ENCODE assay signal across 7 cellular contexts in genomic region chr16:28807445-28808120, GRCh38. TPM values are rescaled to one million over a fixed set of nuclear protein-coding genes. Genes with fewer than 3 reads are reported as not detected.
A peak's percentile ranks its signal among the peaks of the same experiment; 100 is the strongest.
DNase-seq lines count a peak whose midpoint lies in the region; ATAC-seq, FAIRE-seq and TF ChIP-seq lines count a peak whose summit lies in the region.
"Not testable (repeated sequence)": the region's sequence is repeated elsewhere in the genome, so short reads cannot be mapped to it uniquely, and the experiment has no call there.

No MANE protein-coding gene starts in this region.

- CTCF ChIA-PET in IMR-90 (lab: Yijun Ruan, JAX), result not testable (repeated sequence)

- not testable (repeated sequence) for H3K23ac ChIP-seq in IMR-90 (ENCODE audit: low read depth, low read length)

- not testable (repeated sequence) for H2AFZ ChIP-seq in IMR-90 (replicated peaks; ENCODE audit: low read length, poor library complexity)

- not testable (repeated sequence) for H3K56ac ChIP-seq in IMR-90 (ENCODE audit: extremely low read depth, insufficient read depth, low read length)

- dilution Hi-C loops in IMR-90 (cut with HindIII; ENCODE audit: low sequenced_read_pairs, unreplicated experiment), result not testable (repeated sequence)

- not testable (repeated sequence) for H2BK120ac ChIP-seq in IMR-90 (ENCODE audit: low read depth, low read length)

- not testable (repeated sequence) for H3K4me2 ChIP-seq in IMR-90 (ENCODE audit: low read depth, low read length)

- H3K27ac ChIP-seq in IMR-90 (ENCODE audit: insufficient read depth, low read length); body of pancreas; heart right ventricle; thoracic aorta: not testable (repeated sequence)

- H3K27me3 ChIP-seq in IMR-90 (ENCODE audit: control insufficient read depth, insufficient read depth, low read length); body of pancreas; heart right ventricle; thoracic aorta (replicated peaks; ENCODE audit: insufficient read depth): not testable (repeated sequence)

- not testable (repeated sequence) for H3K79me1 ChIP-seq in IMR-90 (ENCODE audit: low read depth in 1 of 2, low read length in 2 of 2)

- BruUV-seq in IMR-90 (replicated peaks; lab: Mats Ljungman, UMichigan), result not testable (repeated sequence)

- not testable (repeated sequence) for H3K18ac ChIP-seq in IMR-90 (ENCODE audit: low read depth, low read length)

- H3K4me3 ChIP-seq in IMR-90 (ENCODE audit: insufficient read depth, low read depth, low read length); body of pancreas; heart right ventricle; mucosa of descending colon; thoracic aorta: not testable (repeated sequence)

- not testable (repeated sequence) for H4K91ac ChIP-seq in IMR-90 (ENCODE audit: insufficient read depth, low read depth, low read length)

- in situ Hi-C loops in IMR-90 (cut with MboI; ENCODE audit: low sequenced_read_pairs), result not testable (repeated sequence)

- H3K9me3 ChIP-seq in IMR-90 (ENCODE audit: control insufficient read depth, insufficient read depth, low read length); body of pancreas; heart right ventricle; mucosa of descending colon; thoracic aorta: not testable (repeated sequence)

- not testable (repeated sequence) for H2BK15ac ChIP-seq in IMR-90 (ENCODE audit: low read depth, low read length)

- no CpG with 5 or more reads among the region's 11 CpGs for WGBS in IMR-90 (ENCODE audit: extremely low coverage in 2 of 2, insufficient read length in 1 of 2), 2 experiments
- WGBS in body of pancreas, 2 donors, result no CpG with 5 or more reads among the region's 11 CpGs
- WGBS in heart right ventricle, 2 donors, result no CpG with 5 or more reads among the region's 11 CpGs

- not testable (repeated sequence) for TF ChIP-seq RAD21 in IMR-90 (IDR thresholded peaks at IDR 0.05; ENCODE audit: low read length)

- FAIRE-seq in RCC 7860 (lab: Jason Lieb, UNC), result peak; percentile 93

- not testable (repeated sequence) for H3K14ac ChIP-seq in IMR-90 (replicated peaks; ENCODE audit: low read depth, low read length)

- peak; percentile 28 for ATAC-seq in IMR-90 (ENCODE audit: low read depth)
- peak; percentile 68 for ATAC-seq in body of pancreas
- ATAC-seq in heart right ventricle, result peak in 5 of 8 donors; percentile 20 to 62 (median 47)
- ATAC-seq in left colon, result peak; percentile 60
- ATAC-seq in mucosa of descending colon, result peak; percentile 56
- peak; percentile 46 for ATAC-seq in thoracic aorta (ENCODE audit: insufficient number of reproducible peaks, low FRiP score, low read depth)

- intact Hi-C loops in IMR-90 (cut with micrococcal nuclease); body of pancreas (cut with DNase I); heart right ventricle (cut with DNase I); left colon (cut with DNase I, micrococcal nuclease); mucosa of descending colon (cut with DNase I, micrococcal nuclease): not testable (repeated sequence)

- H4K8ac ChIP-seq in IMR-90 (ENCODE audit: low read depth in 2 of 2, low read length in 2 of 2), result not testable (repeated sequence)

- not testable (repeated sequence) for H3K4ac ChIP-seq in IMR-90 (ENCODE audit: low read depth, low read length)

- not testable (repeated sequence) for H3K9ac ChIP-seq in IMR-90 (ENCODE audit: low read depth, low read length)

- TF ChIP-seq CTCF in IMR-90 (conservative IDR thresholded peaks at IDR 0.05; ENCODE audit: low read depth, low read length); body of pancreas (IDR thresholded peaks at IDR 0.05); heart right ventricle (IDR thresholded peaks at IDR 0.05); mucosa of descending colon (IDR thresholded peaks at IDR 0.05); thoracic aorta (IDR thresholded peaks at IDR 0.05): not testable (repeated sequence)

- H2AK9ac ChIP-seq in IMR-90 (replicated peaks; ENCODE audit: low read depth, low read length, poor library complexity), result not testable (repeated sequence)

- H2BK5ac ChIP-seq in IMR-90 (ENCODE audit: low read depth, low read length, poor library complexity, severe bottlenecking), result not testable (repeated sequence)

- POLR2A ChIA-PET in IMR-90 (lab: Charles Lee; ENCODE audit: unreplicated experiment), result not testable (repeated sequence)

- H3K36me3 ChIP-seq in IMR-90 (ENCODE audit: control insufficient read depth, insufficient read depth, low read length); body of pancreas (replicated peaks in 1 of 2; ENCODE audit: insufficient read depth in 1 of 2, low read depth in 2 of 2); heart right ventricle; mucosa of descending colon (ENCODE audit: low read depth); thoracic aorta: not testable (repeated sequence)

- not testable (repeated sequence) for H2BK20ac ChIP-seq in IMR-90 (ENCODE audit: low read depth, low read length)

- not testable (repeated sequence) for H4K5ac ChIP-seq in IMR-90 (ENCODE audit: low read depth, low read length)

- not testable (repeated sequence) for H3K9me1 ChIP-seq in IMR-90 (ENCODE audit: insufficient read depth, low read length)

- DNase-seq in IMR-90; RCC 7860 (ENCODE audit: low spot score); body of pancreas; heart right ventricle; left colon; mucosa of descending colon; thoracic aorta (ENCODE audit: low spot score): not testable (repeated sequence)

- TF ChIP-seq POLR2A in IMR-90 (IDR thresholded peaks at IDR 0.05; ENCODE audit: low read depth, low read length); body of pancreas (IDR thresholded peaks at IDR 0.05): not testable (repeated sequence)

- H3K4me1 ChIP-seq in IMR-90 (ENCODE audit: control insufficient read depth, insufficient read depth, low read length); body of pancreas; heart right ventricle; mucosa of descending colon (ENCODE audit: low read depth); thoracic aorta (ENCODE audit: control insufficient read depth in 1 of 2, low read depth in 2 of 2): not testable (repeated sequence)

- not testable (repeated sequence) for H2AK5ac ChIP-seq in IMR-90 (ENCODE audit: low read depth, low read length)

- not testable (repeated sequence) for H4K20me1 ChIP-seq in IMR-90 (ENCODE audit: insufficient read depth, low read length)

RNA-seq across cellular contexts. Expression of gene ATXN2L, which starts 15.2 kb away (rescaled TPM):
- total RNA-seq in IMR-90 (2012; rRNA removed) (10.3 and 12.9 TPM in 2 replicates), body of pancreas (100 to 1,000 TPM in 1 of 2 donors, 10 to 100 TPM in 1; 40.2 to 129 TPM), heart right ventricle (10 to 100 TPM; 37.4 to 66.2 (median 45.9) TPM), left colon (10 to 100 TPM; 86.6 to 98.5 TPM), mucosa of descending colon (100 to 1,000 TPM; 102 to 108 (median 107) TPM), thoracic aorta (10 to 100 TPM; 79.9 to 84.3 TPM)
- polyA plus RNA-seq in IMR-90 (2012; rRNA removed) (50.2 and 58.8 TPM in 2 replicates), heart right ventricle (10 to 100 TPM; 36.0 to 99.9 TPM)
- 38.2 and 65.5 TPM in 2 replicates for polyA plus RNA-seq in IMR-90 (2012; cell fraction: cytosol; rRNA removed)
- polyA plus RNA-seq in IMR-90 (2012; cell fraction: nucleus; rRNA removed; ENCODE audit: low replicate concordance), result 162 and 355 TPM in 2 replicates

RNA-seq across cellular contexts. Expression of gene TUFM, which starts 38.6 kb away (rescaled TPM):
- total RNA-seq in IMR-90 (2012; rRNA removed) (80.3 and 88.0 TPM in 2 replicates), body of pancreas (100 to 1,000 TPM in 1 of 2 donors, 10 to 100 TPM in 1; 93.4 to 103 TPM), heart right ventricle (100 to 1,000 TPM; 193 to 250 (median 236) TPM), left colon (100 to 1,000 TPM; 221 to 301 TPM), mucosa of descending colon (100 to 1,000 TPM; 182 to 248 (median 220) TPM), thoracic aorta (10 to 100 TPM; 48.9 to 50.2 TPM)
- polyA plus RNA-seq in IMR-90 (2012; rRNA removed) (126 and 131 TPM in 2 replicates), heart right ventricle (100 to 1,000 TPM; 286 to 362 TPM)
- polyA plus RNA-seq in IMR-90 (2012; cell fraction: cytosol; rRNA removed), result 136 and 158 TPM in 2 replicates
- polyA plus RNA-seq in IMR-90 (2012; cell fraction: nucleus; rRNA removed; ENCODE audit: low replicate concordance), result 224 and 380 TPM in 2 replicates

RNA-seq across cellular contexts. Expression of gene NPIPB9, which starts 56.0 kb away (rescaled TPM):
- total RNA-seq in IMR-90 (2012; rRNA removed) (0.56 TPM in 1 of 2 replicates, not detected in the other), body of pancreas (1 to 10 TPM in 1 of 2 donors, not detected in 1; 6.7 TPM), heart right ventricle (1 to 10 TPM in 1 of 10 donors, under 1 TPM in 4, not detected in 5; 0.22 to 1.3 (median 0.59) TPM), left colon (1 to 10 TPM; 3.0 to 4.0 TPM), mucosa of descending colon (1 to 10 TPM; 4.1 to 6.4 (median 4.4) TPM), thoracic aorta (1 to 10 TPM; 3.0 to 8.4 TPM)
- polyA plus RNA-seq in IMR-90 (2012; rRNA removed) (0.11 and 0.15 TPM in 2 replicates), heart right ventricle (1 to 10 TPM in 1 of 2 donors, under 1 TPM in 1; 0.10 to 1.4 TPM)
- 0.02 TPM in 1 of 2 replicates, not detected in the other for polyA plus RNA-seq in IMR-90 (2012; cell fraction: cytosol; rRNA removed)
- polyA plus RNA-seq in IMR-90 (2012; cell fraction: nucleus; rRNA removed; ENCODE audit: low replicate concordance), result 0.24 and 1.2 TPM in 2 replicates

RNA-seq across cellular contexts. Expression of gene SH2B1, which starts 56.1 kb away (rescaled TPM):
- total RNA-seq in IMR-90 (2012; rRNA removed), result 3.9 and 4.7 TPM in 2 replicates
- polyA plus RNA-seq in IMR-90 (2012; rRNA removed), result 38.6 and 39.9 TPM in 2 replicates
- polyA plus RNA-seq in IMR-90 (2012; cell fraction: cytosol; rRNA removed), result 21.8 and 35.0 TPM in 2 replicates
- polyA plus RNA-seq in IMR-90 (2012; cell fraction: nucleus; rRNA removed; ENCODE audit: low replicate concordance), result 206 and 313 TPM in 2 replicates
- 10 to 100 TPM; 21.5 to 77.1 TPM for total RNA-seq in body of pancreas
- total RNA-seq in heart right ventricle, result 10 to 100 TPM; 30.6 to 54.5 (median 36.6) TPM
- polyA plus RNA-seq in heart right ventricle, result 10 to 100 TPM; 30.2 to 72.1 TPM
- total RNA-seq in left colon, result 10 to 100 TPM; 84.3 to 90.0 TPM
- total RNA-seq in mucosa of descending colon, result 100 to 1,000 TPM in 1 of 3 donors, 10 to 100 TPM in 2; 83.5 to 107 (median 89.7) TPM
- 10 to 100 TPM; 32.5 to 45.1 TPM for total RNA-seq in thoracic aorta
